ENCODE assay signal across 14 cellular contexts in the genomic region with DNA sequence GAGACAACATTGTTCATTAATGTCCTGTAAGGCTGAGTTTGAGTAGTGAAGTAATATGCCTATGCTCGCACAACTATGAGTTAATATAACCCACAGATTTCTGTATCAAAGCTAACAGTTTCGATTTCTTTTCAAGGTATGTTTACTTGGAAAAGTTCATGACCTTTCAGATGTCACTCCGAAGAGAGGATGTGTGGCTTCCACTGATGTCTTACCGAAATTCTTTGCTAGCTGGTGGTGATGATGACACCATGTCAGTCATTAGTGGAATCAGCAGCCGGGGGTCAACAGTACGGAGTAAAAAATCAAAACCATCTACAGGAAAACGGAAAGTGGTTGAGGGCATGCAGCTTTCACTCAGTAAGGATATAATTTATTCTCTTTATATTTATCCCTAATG.
DNase-seq lines count a peak whose midpoint lies in the region; ATAC-seq and TF ChIP-seq lines count a peak whose summit lies in the region.
"Had no signal": no experiment of that assay in that cellular context is flagged by ENCODE, and none has a peak within 500 bp of the region (broad histone marks: within the 10 kb centered on the region; RNA-seq: fewer than 3 reads in every experiment).

No MANE protein-coding gene starts in this region.

- POLR2A ChIA-PET in PC-3 (lab: Charles Lee; ENCODE audit: unreplicated experiment) = no interaction called here

- H3K9me3 Mint-ChIP-seq in CD4-positive, CD25-positive, alpha-beta regulatory T cell = no peaks in the 10 kb centered on the region
- H3K9me3 Mint-ChIP-seq in activated T-helper 17 cell treated with anti-CD3 and anti-CD28 coated beads, Interleukin-2, amount 50 U/mL, for 72 hours = no peaks in the 10 kb centered on the region
- H3K9me3 Mint-ChIP-seq: brain had no signal

- H3K27me3 ChIP-seq in CD4-positive, CD25-positive, alpha-beta regulatory T cell (ENCODE audit: control insufficient read depth, insufficient read depth, low read length) = no peaks in the 10 kb centered on the region
- H3K27me3 ChIP-seq in right lobe of liver = no peaks in the 10 kb centered on the region
- H3K27me3 ChIP-seq in PC-3 (ENCODE audit: low read length) = no peaks in the 10 kb centered on the region
- H3K27me3 ChIP-seq: hepatocyte had no signal

- TF ChIP-seq CTCF in right lobe of liver (IDR thresholded peaks at IDR 0.05) (no peak), PC-3 (conservative IDR thresholded peaks at IDR 0.05; ENCODE audit: low read depth, low read length) (no peak)

- H3K27ac ChIP-seq in CD4-positive, CD25-positive, alpha-beta regulatory T cell (ENCODE audit: insufficient read depth, low read length, poor library complexity, severe bottlenecking) = peak overlapping the region; percentile 76
- H3K27ac ChIP-seq in right lobe of liver = peak overlapping the region in 1 of 3 donors; percentile 22
- no peak overlapping the region for H3K27ac ChIP-seq in PC-3 (ENCODE audit: low read length)
- H3K27ac ChIP-seq: dorsolateral prefrontal cortex, hepatocyte had no signal

- H3F3A ChIP-seq in PC-3 (ENCODE audit: low read length, unreplicated experiment) = no peaks in the 10 kb centered on the region

- peaks cover 26% of the 10 kb centered on the region for H3K36me3 Mint-ChIP-seq in CD4-positive, CD25-positive, alpha-beta regulatory T cell
- peaks cover 98% of the 10 kb centered on the region for H3K36me3 Mint-ChIP-seq in activated T-helper 17 cell treated with anti-CD3 and anti-CD28 coated beads, Interleukin-2, amount 50 U/mL, for 72 hours (ENCODE audit: low read depth)

- no peaks in the 10 kb centered on the region for H3K9me2 ChIP-seq in PC-3 (replicated peaks; ENCODE audit: low read length)

- peak overlapping the region; percentile 45 for H3K4me3 ChIP-seq in CD4-positive, CD25-positive, alpha-beta regulatory T cell (ENCODE audit: low read depth, low read length)
- H3K4me3 ChIP-seq in right lobe of liver (no peak overlapping the region), PC-3 (ENCODE audit: low read length) (no peak overlapping the region)
- H3K4me3 ChIP-seq: dorsolateral prefrontal cortex, hepatocyte had no signal

- CTCF ChIA-PET in PC-3 (lab: Charles Lee) = no interaction called here

- H3K4me1 Mint-ChIP-seq in CD4-positive, CD25-positive, alpha-beta regulatory T cell = peaks cover 9 to 23% (median 22%) of the 10 kb centered on the region in 4 donors
- H3K4me1 Mint-ChIP-seq in activated T-helper 17 cell treated with anti-CD3 and anti-CD28 coated beads, Interleukin-2, amount 50 U/mL, for 72 hours = peaks cover 11% of the 10 kb centered on the region
- H3K4me1 Mint-ChIP-seq: brain had no signal

- peak overlapping the region; percentile 91 to 95 (median 94) for H3K27ac Mint-ChIP-seq in CD4-positive, CD25-positive, alpha-beta regulatory T cell
- peak overlapping the region; percentile 23 for H3K27ac Mint-ChIP-seq in activated T-helper 17 cell treated with anti-CD3 and anti-CD28 coated beads, Interleukin-2, amount 50 U/mL, for 72 hours
- H3K27ac Mint-ChIP-seq: brain had no signal

- peaks cover 16% of the 10 kb centered on the region for H3K4me1 ChIP-seq in CD4-positive, CD25-positive, alpha-beta regulatory T cell (ENCODE audit: control insufficient read depth, insufficient read depth, low read length, poor library complexity, severe bottlenecking)
- H3K4me1 ChIP-seq in right lobe of liver = no peaks in the 10 kb centered on the region
- H3K4me1 ChIP-seq in PC-3 (ENCODE audit: insufficient read depth, low read length) = no peaks in the 10 kb centered on the region

- peak overlapping the region; percentile 4 to 54 (median 50) for H3K4me3 Mint-ChIP-seq in CD4-positive, CD25-positive, alpha-beta regulatory T cell
- H3K4me3 Mint-ChIP-seq in activated T-helper 17 cell treated with anti-CD3 and anti-CD28 coated beads, Interleukin-2, amount 50 U/mL, for 72 hours = peak overlapping the region; percentile 57
- H3K4me3 Mint-ChIP-seq: brain had no signal

- peak; percentile 3 to 79 (median 68) for DNase-seq in CD4-positive, CD25-positive, alpha-beta regulatory T cell
- DNase-seq in T-helper 1 cell (peak in 3 of 5 donors; percentile 5 to 72 (median 19)), right lobe of liver (no peak), HuH-7.5 (ENCODE audit: low spot score) (no peak), PC-3 (no peak), dedifferentiated amniotic fluid mesenchymal stem cell (ENCODE audit: extremely low spot score) (no peak)
- DNase-seq in activated CD8-positive, alpha-beta memory T cell treated with anti-CD3 and anti-CD28 coated beads for 24 hours = no peak
- DNase-seq: activated CD8-positive, alpha-beta memory T cell treated with anti-CD3 and anti-CD28 coated beads, Interleukin-2, amount 50 U/mL, for 4 hours; dorsolateral prefrontal cortex; left cardiac atrium; NCI-H774 had no signal

- no TSS peak for BruUV-seq in PC-3 (replicated peaks; lab: Mats Ljungman, UMichigan)

- ATAC-seq in CD4-positive, CD25-positive, alpha-beta regulatory T cell (ENCODE audit: low read depth in 2 of 2) = peak; percentile 94 to 96
- peak; percentile 97 for ATAC-seq in activated T-helper 17 cell treated with anti-CD3 and anti-CD28 coated beads, Interleukin-2, amount 50 U/mL, for 72 hours (replicated peaks)
- ATAC-seq in right lobe of liver = peak; percentile 67 to 88 (median 81)
- ATAC-seq in PC-3 = no peak
- ATAC-seq: left cardiac atrium had no signal

- no peak for TF ChIP-seq POLR2A in right lobe of liver (IDR thresholded peaks at IDR 0.05)

- H4K20me1 ChIP-seq in PC-3 (ENCODE audit: low read length) = no peaks in the 10 kb centered on the region

- no peak overlapping the region for H3K9ac ChIP-seq in PC-3 (ENCODE audit: low read length)

- intact Hi-C loops in right lobe of liver (cut with DNase I) = no loop called here
- intact Hi-C loops in PC-3 (cut with micrococcal nuclease) = no loop called here

- H3K79me2 ChIP-seq in PC-3 (ENCODE audit: low read length) = no peaks in the 10 kb centered on the region
- H3K79me2 ChIP-seq: hepatocyte had no signal

- WGBS in right lobe of liver (ENCODE audit: insufficient coverage, low coverage, low lambda C conversion rate, missing lambda C conversion rate) = 11% methylated on average over 7 of the region's 7 CpGs

- H3K27me3 Mint-ChIP-seq in CD4-positive, CD25-positive, alpha-beta regulatory T cell = no peaks in the 10 kb centered on the region
- H3K27me3 Mint-ChIP-seq in activated T-helper 17 cell treated with anti-CD3 and anti-CD28 coated beads, Interleukin-2, amount 50 U/mL, for 72 hours = no peaks in the 10 kb centered on the region
- H3K27me3 Mint-ChIP-seq: brain had no signal

- no peak overlapping the region for H3K4me2 ChIP-seq in PC-3 (ENCODE audit: low read length)
- H3K4me2 ChIP-seq: hepatocyte had no signal

- H3K9me3 ChIP-seq in CD4-positive, CD25-positive, alpha-beta regulatory T cell (ENCODE audit: control insufficient read depth in 2 of 2, low read length in 2 of 2) = no peaks in the 10 kb centered on the region
- H3K9me3 ChIP-seq in right lobe of liver = no peaks in the 10 kb centered on the region
- H3K9me3 ChIP-seq in PC-3 (ENCODE audit: low read length) = no peaks in the 10 kb centered on the region

- no peak overlapping the region for H2AFZ ChIP-seq in PC-3 (ENCODE audit: low read length)
- H2AFZ ChIP-seq: hepatocyte had no signal

- H3K36me3 ChIP-seq in CD4-positive, CD25-positive, alpha-beta regulatory T cell (ENCODE audit: control insufficient read depth, insufficient read depth, low read length) = peaks cover 53% of the 10 kb centered on the region
- H3K36me3 ChIP-seq in right lobe of liver (peaks cover 0 to 4% (median 1%) of the 10 kb centered on the region in 4 donors), PC-3 (ENCODE audit: low read depth, low read length) (peaks cover 33% of the 10 kb centered on the region)

Comparison
In these comparisons a context has a peak if more than half of its experiments do, and no peak if none do; other contexts are left out.
1. DNase-seq: peak in CD4-positive, CD25-positive, alpha-beta regulatory T cell (3 of 3) and T-helper 1 cell (3 of 5); none in right lobe of liver (0 of 3), HuH-7.5 (single experiment), PC-3 (single experiment), dedifferentiated amniotic fluid mesenchymal stem cell (single experiment) and activated CD8-positive, alpha-beta memory T cell treated with anti-CD3 and anti-CD28 coated beads for 24 hours (single experiment).